1 cellular context compared by ENCODE assay signal in genomic region chr11:61369372-61370348, GRCh38.
TF ChIP-seq lines count a peak whose summit lies in the region.

No MANE protein-coding gene starts in this region.

TF ChIP-seq in SK-N-SH, 30 proteins besides CTCF, POLR2A, EP300 and RAD21 (continued from another document):
- TF ChIP-seq POLR2AphosphoS5 (IDR thresholded peaks at IDR 0.05; ENCODE audit: low read depth, low read length) (no peak), GATA2 (CRISPR knock-in tag; IDR thresholded peaks at IDR 0.05) (no peak), RCOR1 (IDR thresholded peaks at IDR 0.05; ENCODE audit: low read length) (no peak), YY1 (IDR thresholded peaks at IDR 0.05; ENCODE audit: low read depth) (no peak), USF1 (IDR thresholded peaks at IDR 0.05; ENCODE audit: borderline replicate concordance, low read depth) (no peak), TEAD4 (IDR thresholded peaks at IDR 0.05; ENCODE audit: borderline replicate concordance, insufficient read depth) (no peak)
